ENCODE assay signal across 17 cellular contexts in genomic region chr2:5846881-5847280, GRCh38.
"Had no signal": no experiment of that assay in that cellular context is flagged by ENCODE, and none has a peak within 500 bp of the region (broad histone marks: within the 10 kb centered on the region; RNA-seq: fewer than 3 reads in every experiment).

No MANE protein-coding gene starts in this region.

- DNase-seq: activated CD4-positive, alpha-beta T cell treated with anti-CD3 and anti-CD28 coated beads for 1 hour; activated CD4-positive, alpha-beta T cell treated with anti-CD3 and anti-CD28 coated beads, Interleukin-2, amount 50 U/mL, for 48 hours; activated T-cell treated with anti-CD3 and anti-CD28 coated beads for 4 hours; amniotic stem cell; cerebellar nuclear complex; effector CD4-positive, alpha-beta T cell; heart left ventricle; left ventricle myocardium inferior; mammary epithelial cell; psoas muscle; right cardiac atrium; stimulated activated CD4-positive, alpha-beta T cell treated with anti-CD3 and anti-CD28 coated beads, Interleukin-4, amount 100 ng/mL, for 1 hour; stimulated activated naive CD8-positive, alpha-beta T cell treated with anti-CD3 and anti-CD28 coated beads, Interleukin-15, amount 100 ng/mL, for 72 hours; SW 1271; transverse colon; WERI-Rb-1 had no signal

- ATAC-seq: gastroesophageal sphincter; heart left ventricle; psoas muscle; right cardiac atrium; stimulated activated naive CD8-positive, alpha-beta T cell treated with anti-CD3 and anti-CD28 coated beads, Interleukin-15, amount 100 ng/mL, for 72 hours had no signal
